In the genomic region with DNA sequence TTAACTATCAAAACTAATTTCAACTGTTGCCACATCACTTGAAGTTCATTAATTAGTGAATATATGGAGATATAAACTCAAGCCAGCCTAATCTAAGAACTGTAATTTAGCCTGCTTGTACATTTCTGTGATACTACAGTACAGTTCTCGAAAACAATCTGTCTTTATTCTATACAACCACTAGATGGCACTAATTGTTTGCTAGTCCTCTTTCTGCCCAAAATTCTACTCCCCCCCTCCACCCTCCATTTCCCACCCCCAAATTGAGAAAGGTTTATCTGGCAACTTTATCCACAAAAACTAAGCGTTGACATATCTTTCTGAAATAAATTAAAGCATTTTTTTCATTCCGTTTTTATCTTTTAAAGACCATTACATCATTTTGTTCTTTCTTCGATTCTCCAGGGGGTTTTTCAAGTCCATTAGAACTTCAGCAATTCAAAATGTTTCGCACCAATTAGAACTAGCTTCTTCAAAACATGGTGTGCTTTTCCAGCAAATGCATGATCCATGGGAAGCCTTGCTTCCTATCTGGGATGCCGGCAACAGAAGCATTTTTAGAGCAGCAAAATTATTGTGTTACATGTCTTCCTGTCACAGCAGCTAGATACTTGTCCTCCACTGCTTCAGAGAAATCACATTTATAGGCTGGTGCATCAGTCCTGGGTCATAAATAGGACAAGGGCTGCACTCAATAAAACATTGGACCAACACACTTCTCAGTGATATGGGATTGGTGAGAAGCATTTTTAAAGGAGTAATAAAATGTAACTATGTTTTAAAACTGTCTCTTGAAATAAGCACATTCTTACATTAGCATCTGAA, we compare ENCODE assay signal across 8 cellular contexts.
DNase-seq lines count a peak whose midpoint lies in the region; ATAC-seq and TF ChIP-seq lines count a peak whose summit lies in the region.

No MANE protein-coding gene starts in this region.

- H3K27me3 Mint-ChIP-seq in progenitor cell of endocrine pancreas: peaks cover 89% of the 10 kb centered on the region
- H3K27me3 Mint-ChIP-seq in activated T-cell treated with anti-CD3 and anti-CD28 coated beads, Interleukin-2, amount 50 U/mL, for 24 hours: peaks cover 60% of the 10 kb centered on the region
- H3K27me3 Mint-ChIP-seq in activated T-helper 17 cell treated with anti-CD3 and anti-CD28 coated beads, Interleukin-2, amount 50 U/mL, for 72 hours: peaks cover 33% of the 10 kb centered on the region

- H3K27ac ChIP-seq in dorsolateral prefrontal cortex: no peak overlapping the region

- H3K4me1 Mint-ChIP-seq in progenitor cell of endocrine pancreas (ENCODE audit: low read depth): peaks cover 5% of the 10 kb centered on the region
- H3K4me1 Mint-ChIP-seq in activated T-cell treated with anti-CD3 and anti-CD28 coated beads, Interleukin-2, amount 50 U/mL, for 24 hours (ENCODE audit: low read depth): no peaks in the 10 kb centered on the region
- H3K4me1 Mint-ChIP-seq in activated T-helper 17 cell treated with anti-CD3 and anti-CD28 coated beads, Interleukin-2, amount 50 U/mL, for 72 hours: no peaks in the 10 kb centered on the region

- no peaks in the 10 kb centered on the region for H3K9me3 Mint-ChIP-seq in progenitor cell of endocrine pancreas (ENCODE audit: low read depth)
- no peaks in the 10 kb centered on the region for H3K9me3 Mint-ChIP-seq in activated T-cell treated with anti-CD3 and anti-CD28 coated beads, Interleukin-2, amount 50 U/mL, for 24 hours
- H3K9me3 Mint-ChIP-seq in activated T-helper 17 cell treated with anti-CD3 and anti-CD28 coated beads, Interleukin-2, amount 50 U/mL, for 72 hours: no peaks in the 10 kb centered on the region

- no peaks in the 10 kb centered on the region for H3K36me3 Mint-ChIP-seq in progenitor cell of endocrine pancreas (ENCODE audit: insufficient read depth)
- H3K36me3 Mint-ChIP-seq in activated T-cell treated with anti-CD3 and anti-CD28 coated beads, Interleukin-2, amount 50 U/mL, for 24 hours (ENCODE audit: low read depth): no peaks in the 10 kb centered on the region
- no peaks in the 10 kb centered on the region for H3K36me3 Mint-ChIP-seq in activated T-helper 17 cell treated with anti-CD3 and anti-CD28 coated beads, Interleukin-2, amount 50 U/mL, for 72 hours (ENCODE audit: low read depth)

- peak; percentile 60 for TF ChIP-seq CTCF in GM12873 (IDR thresholded peaks at IDR 0.05; ENCODE audit: insufficient read depth, low read depth, low read length, missing control alignments)
- peak; percentile 49 to 89 (median 71) for TF ChIP-seq CTCF in dorsolateral prefrontal cortex (IDR thresholded peaks at IDR 0.05 in 54 of 56, conservative IDR thresholded peaks at IDR 0.05 in 2 of 56; ENCODE audit: low read depth in 1 of 56, partially characterized antibody in 56 of 56)
- peak; percentile 76 for TF ChIP-seq CTCF in progenitor cell of endocrine pancreas (IDR thresholded peaks at IDR 0.05; ENCODE audit: unreplicated experiment)

- H3K4me3 ChIP-seq in dorsolateral prefrontal cortex: peak overlapping the region in 19 of 59 donors; percentile 3 to 48 (median 22)

- DNase-seq in ACHN (peak; percentile 38), NCI-H2196 (lab: John Stamatoyannopoulos, UW; ENCODE audit: unreplicated experiment) (peak; percentile 21), dorsolateral prefrontal cortex (no peak), progenitor cell of endocrine pancreas (ENCODE audit: low spot score, unreplicated experiment) (no peak)
- no peak for DNase-seq in activated T-cell treated with anti-CD3 and anti-CD28 coated beads, Interleukin-2, amount 50 U/mL, for 24 hours

- H3K27me3 ChIP-seq in dorsolateral prefrontal cortex: peaks cover 0 to 53% (median 19%) of the 10 kb centered on the region in 45 donors

- H3K4me3 Mint-ChIP-seq in progenitor cell of endocrine pancreas (ENCODE audit: low read depth): no peak overlapping the region
- no peak overlapping the region for H3K4me3 Mint-ChIP-seq in activated T-cell treated with anti-CD3 and anti-CD28 coated beads, Interleukin-2, amount 50 U/mL, for 24 hours
- no peak overlapping the region for H3K4me3 Mint-ChIP-seq in activated T-helper 17 cell treated with anti-CD3 and anti-CD28 coated beads, Interleukin-2, amount 50 U/mL, for 72 hours

- intact Hi-C loops in dorsolateral prefrontal cortex (cut with DNase I): loop anchor here (5.0 to 10.0 kb wide), 2 partner anchors 555 to 557 kb away; no protein-coding TSS in a partner anchor

- no peak overlapping the region for H3K27ac Mint-ChIP-seq in progenitor cell of endocrine pancreas
- H3K27ac Mint-ChIP-seq in activated T-cell treated with anti-CD3 and anti-CD28 coated beads, Interleukin-2, amount 50 U/mL, for 24 hours: no peak overlapping the region
- H3K27ac Mint-ChIP-seq in activated T-helper 17 cell treated with anti-CD3 and anti-CD28 coated beads, Interleukin-2, amount 50 U/mL, for 72 hours: no peak overlapping the region

- in situ Hi-C loops in ACHN (cut with HindIII; ENCODE audit: low pct_ligation_motif_present, low pct_unique_long_range_greater_than_20kb, low sequenced_read_pairs): no loop called here

- no peak for ATAC-seq in HG03521 (IDR thresholded peaks at IDR 0.05; ENCODE audit: unreplicated experiment)
- ATAC-seq in activated T-helper 17 cell treated with anti-CD3 and anti-CD28 coated beads, Interleukin-2, amount 50 U/mL, for 72 hours (replicated peaks): no peak

Comparison
In these comparisons a context has a peak if more than half of its experiments do, and no peak if none do; other contexts are left out.
1. DNase-seq: peak in ACHN (single experiment) and NCI-H2196 (single experiment); none in dorsolateral prefrontal cortex (0 of 10), progenitor cell of endocrine pancreas (single experiment) and activated T-cell treated with anti-CD3 and anti-CD28 coated beads, Interleukin-2, amount 50 U/mL, for 24 hours (single experiment).
2. Peak in every context shown above with its lines, with median percentiles within 50 percentile points of each other: CTCF ChIP-seq.